ENCODE assay signal across 1 cellular context in genomic region chr19:41595258-41595889, GRCh38.
TF ChIP-seq lines count a peak whose summit lies in the region.

No MANE protein-coding gene starts in this region.

TF ChIP-seq in HepG2, 621 proteins besides CTCF, POLR2A, EP300 and RAD21:
- TF ChIP-seq ELF3 (CRISPR knock-in tag; IDR thresholded peaks at IDR 0.05) (peak; percentile 69; the same call in 1 of the 2 replicates), FOXA3 (CRISPR knock-in tag; IDR thresholded peaks at IDR 0.05) (peak; percentile 65), HMGXB4 (CRISPR knock-in tag; IDR thresholded peaks at IDR 0.05; ENCODE audit: borderline replicate concordance in 1 of 2, low read depth in 1 of 2) (0 out of 4 replicates have a peak, but pooled peaks of 1 of the 2 experiments have one; percentile 24), CREB1 (IDR thresholded peaks at IDR 0.05) (0 out of 2 replicates have a peak, but pooled peaks have one; percentile 2), CREB1 (CRISPR knock-in tag; IDR thresholded peaks at IDR 0.05) (no peak), MIER2 (CRISPR knock-in tag; IDR thresholded peaks at IDR 0.05) (peak; percentile 68), NFAT5 (CRISPR knock-in tag; IDR thresholded peaks at IDR 0.05) (no peak), STAG1 (CRISPR knock-in tag; IDR thresholded peaks at IDR 0.05) (peak; percentile 42; the same call in 1 of the 2 replicates), XRCC5 (optimal IDR thresholded peaks at IDR 0.05; ENCODE audit: low read length) (peak; percentile 70), TEAD3 (CRISPR knock-in tag; optimal IDR thresholded peaks at IDR 0.05; ENCODE audit: borderline replicate concordance) (peak; percentile 85), FOXA1 (IDR thresholded peaks at IDR 0.05) (no peak), FOXA1 (CRISPR knock-in tag; IDR thresholded peaks at IDR 0.05) (peak; percentile 81), SNAPC5 (CRISPR knock-in tag; IDR thresholded peaks at IDR 0.05; ENCODE audit: borderline replicate concordance) (no peak), THAP8 (CRISPR knock-in tag; IDR thresholded peaks at IDR 0.05; ENCODE audit: borderline replicate concordance) (no peak), SMC3 (IDR thresholded peaks at IDR 0.05; ENCODE audit: low read length) (peak; percentile 31; the same call in 1 of the 2 replicates)
